18 cellular contexts compared by ENCODE assay signal in genomic region chr3:52483081-52483480, GRCh38. TPM values are rescaled to one million over a fixed set of nuclear protein-coding genes. Genes with fewer than 3 reads are reported as not detected.
DNase-seq lines count a peak whose midpoint lies in the region; FAIRE-seq and TF ChIP-seq lines count a peak whose summit lies in the region.
"Had no signal": no experiment of that assay in that cellular context is flagged by ENCODE, and none has a peak within 500 bp of the region (broad histone marks: within the 10 kb centered on the region; RNA-seq: fewer than 3 reads in every experiment).

No MANE protein-coding gene starts in this region.

- peaks cover 41% of the 10 kb centered on the region for H3K4me1 Mint-ChIP-seq in glutamatergic neuron (ENCODE audit: low read depth, unreplicated experiment)
- H3K4me1 Mint-ChIP-seq: H9 had no signal

- H3K9me3 ChIP-seq in adrenal gland (replicated peaks in 1 of 3): no peaks in the 10 kb centered on the region
- H3K9me3 ChIP-seq in Karpas-422 (ENCODE audit: low read length): no peaks in the 10 kb centered on the region
- H3K9me3 ChIP-seq: stomach had no signal

- H3K27me3 ChIP-seq in adrenal gland (no peaks in the 10 kb centered on the region), rectal smooth muscle tissue (ENCODE audit: control insufficient read depth, insufficient read depth, low read length) (no peaks in the 10 kb centered on the region), Karpas-422 (ENCODE audit: low read length) (no peaks in the 10 kb centered on the region)
- H3K27me3 ChIP-seq: stomach had no signal

- no peak overlapping the region for H3K4me2 ChIP-seq in Karpas-422 (ENCODE audit: low read depth, low read length, poor library complexity, severe bottlenecking)

- 79 to 91% (median 88%) methylated on average over 7 to 14 of the region's 14 CpGs for WGBS in adrenal gland, 4 donors

- intact Hi-C loops in adrenal gland (cut with DNase I): no loop called here

- H3K4me1 ChIP-seq in adrenal gland (replicated peaks in 1 of 2): peaks cover 31 to 66% of the 10 kb centered on the region in 2 donors
- H3K4me1 ChIP-seq in rectal smooth muscle tissue (ENCODE audit: control insufficient read depth, insufficient read depth, low read length): peaks cover 6% of the 10 kb centered on the region
- no peaks in the 10 kb centered on the region for H3K4me1 ChIP-seq in Karpas-422 (ENCODE audit: low read length)

- TF ChIP-seq POLR2A in GM12892 (IDR thresholded peaks at IDR 0.05; ENCODE audit: low read depth, low read length) (0 out of 2 replicates have a peak, but pooled peaks have one; percentile 33), adrenal gland (IDR thresholded peaks at IDR 0.05) (no peak)

- TF ChIP-seq CTCF in adrenal gland (IDR thresholded peaks at IDR 0.05): peak in 1 of 6 experiments; percentile 3
- TF ChIP-seq CTCF in glutamatergic neuron (IDR thresholded peaks at IDR 0.05; ENCODE audit: partially characterized antibody, unreplicated experiment): no peak

- H3K4me3 ChIP-seq in adrenal gland (no peak overlapping the region), rectal smooth muscle tissue (ENCODE audit: low read length) (no peak overlapping the region), Karpas-422 (ENCODE audit: low read length) (no peak overlapping the region)
- H3K4me3 ChIP-seq: stomach had no signal

- peak overlapping the region; percentile 64 for H3K27ac Mint-ChIP-seq in glutamatergic neuron (ENCODE audit: unreplicated experiment)
- H3K27ac Mint-ChIP-seq: natural killer cell treated with Interleukin-12 subunit alpha and Interleukin-12 subunit beta and Interleukin-15 and Interleukin-18, amount 100 ng/mL, for 72 hours had no signal

- no peaks in the 10 kb centered on the region for H4K20me1 ChIP-seq in Karpas-422 (ENCODE audit: insufficient read depth, low read depth, low read length)

- peak overlapping the region; percentile 19 to 94 (median 78) for H3K27ac ChIP-seq in adrenal gland
- peak overlapping the region; percentile 69 for H3K27ac ChIP-seq in rectal smooth muscle tissue (ENCODE audit: low read depth, low read length)
- no peak overlapping the region for H3K27ac ChIP-seq in Karpas-422 (ENCODE audit: low read length)

- H3K9ac ChIP-seq in rectal smooth muscle tissue (ENCODE audit: low read length): no peak overlapping the region
- no peak overlapping the region for H3K9ac ChIP-seq in Karpas-422 (ENCODE audit: low read length)

- H3K79me2 ChIP-seq in Karpas-422 (ENCODE audit: low read length): no peaks in the 10 kb centered on the region

- H3K9me3 Mint-ChIP-seq in glutamatergic neuron (ENCODE audit: unreplicated experiment): peaks cover 29% of the 10 kb centered on the region
- H3K9me3 Mint-ChIP-seq: H9; natural killer cell treated with Interleukin-12 subunit alpha and Interleukin-12 subunit beta and Interleukin-15 and Interleukin-18, amount 100 ng/mL, for 72 hours had no signal

- peak overlapping the region; percentile 25 for H3K4me3 Mint-ChIP-seq in glutamatergic neuron (ENCODE audit: unreplicated experiment)
- H3K4me3 Mint-ChIP-seq: H9; natural killer cell treated with Interleukin-12 subunit alpha and Interleukin-12 subunit beta and Interleukin-15 and Interleukin-18, amount 100 ng/mL, for 72 hours had no signal

- no peak overlapping the region for H2AFZ ChIP-seq in Karpas-422 (ENCODE audit: low read length)

- H3K36me3 ChIP-seq in adrenal gland (replicated peaks in 1 of 2) (peaks cover 0 to 75% of the 10 kb centered on the region in 2 donors), rectal smooth muscle tissue (ENCODE audit: control insufficient read depth, insufficient read depth, low read length) (peaks cover 50% of the 10 kb centered on the region), Karpas-422 (ENCODE audit: insufficient read depth, low read length) (no peaks in the 10 kb centered on the region)

- peaks cover 11% of the 10 kb centered on the region for H3K36me3 Mint-ChIP-seq in glutamatergic neuron (ENCODE audit: unreplicated experiment)
- H3K36me3 Mint-ChIP-seq: natural killer cell treated with Interleukin-12 subunit alpha and Interleukin-12 subunit beta and Interleukin-15 and Interleukin-18, amount 100 ng/mL, for 72 hours had no signal

- DNase-seq in GM12892 (ENCODE audit: insufficient read length) (no peak), adrenal gland (no peak), glutamatergic neuron (no peak), Karpas-422 (no peak), NCI-H1694 treated with DMSO at 0.1 percent for 48 hours (lab: John Stamatoyannopoulos, UW) (no peak), mesenteric fat pad (ENCODE audit: low spot score) (no peak), foreskin melanocyte (no peak)
- DNase-seq: activated CD4-positive, alpha-beta T cell treated with anti-CD3 and anti-CD28 coated beads, Interleukin-2, amount 50 U/mL, for 1 hour; Calu3; H9; left colon; NCI-H2081; NCI-H774; SHP77; stomach had no signal

- no peaks in the 10 kb centered on the region for H3K9me2 ChIP-seq in Karpas-422 (replicated peaks; ENCODE audit: insufficient read depth, low read length)

- peaks cover 17% of the 10 kb centered on the region for H3K27me3 Mint-ChIP-seq in glutamatergic neuron (ENCODE audit: unreplicated experiment)
- H3K27me3 Mint-ChIP-seq: natural killer cell treated with Interleukin-12 subunit alpha and Interleukin-12 subunit beta and Interleukin-15 and Interleukin-18, amount 100 ng/mL, for 72 hours had no signal

- no peak for FAIRE-seq in GM12892 (lab: Jason Lieb, UNC)

RNA-seq across cellular contexts. Expression of gene STAB1, which starts 12.1 kb away (rescaled TPM):
- not detected for polyA plus RNA-seq in GM12892 (2012; ENCODE audit: missing spikeins)
- total RNA-seq in adrenal gland: 100 to 1,000 TPM; 210 to 650 (median 466) TPM
- 1,000 to 10,000 TPM in 1 of 3 donors, 100 to 1,000 TPM in 1, 10 to 100 TPM in 1; 33.9 to 1,593 (median 996) TPM for polyA plus RNA-seq in adrenal gland
- 6.3 TPM for total RNA-seq in glutamatergic neuron (ENCODE audit: unreplicated experiment)
- total RNA-seq in Karpas-422 (2014; rRNA removed; shearing (Covaris generic); ENCODE audit: low replicate concordance): not detected in 2 replicates
- 557 TPM for total RNA-seq in mesenteric fat pad
- total RNA-seq: M059J had no signal

RNA-seq across cellular contexts. Expression of gene NISCH, which starts 27.7 kb away (rescaled TPM):
- polyA plus RNA-seq in GM12892 (2012; ENCODE audit: missing spikeins): 19.2 TPM
- 100 to 1,000 TPM in 5 of 8 donors, 10 to 100 TPM in 3; 69.5 to 145 (median 113) TPM for total RNA-seq in adrenal gland
- polyA plus RNA-seq in adrenal gland: 100 to 1,000 TPM in 1 of 3 donors, 10 to 100 TPM in 2; 39.4 to 186 (median 93.5) TPM
- total RNA-seq in glutamatergic neuron (ENCODE audit: unreplicated experiment): 280 TPM
- 44.2 and 70.1 TPM in 2 replicates for total RNA-seq in Karpas-422 (2014; rRNA removed; shearing (Covaris generic); ENCODE audit: low replicate concordance)
- total RNA-seq in mesenteric fat pad: 71.6 TPM

RNA-seq across cellular contexts. Expression of gene TNNC1, which starts 29.2 kb away (rescaled TPM):
- 1.7 TPM for polyA plus RNA-seq in GM12892 (2012; ENCODE audit: missing spikeins)
- total RNA-seq in adrenal gland (10 to 100 TPM in 3 of 8 donors, 1 to 10 TPM in 5; 1.1 to 42.0 (median 6.3) TPM), glutamatergic neuron (ENCODE audit: unreplicated experiment) (2.7 TPM), mesenteric fat pad (not detected)
- 10 to 100 TPM in 2 of 3 donors, 1 to 10 TPM in 1; 4.2 to 32.7 (median 26.7) TPM for polyA plus RNA-seq in adrenal gland
- total RNA-seq in Karpas-422 (2014; rRNA removed; shearing (Covaris generic); ENCODE audit: low replicate concordance): 0.65 TPM in 1 of 2 replicates, not detected in the other
- total RNA-seq: M059J; natural killer cell treated with Interleukin-12 subunit alpha and Interleukin-12 subunit beta and Interleukin-15 and Interleukin-18, amount 100 ng/mL, for 72 hours had no signal

RNA-seq across cellular contexts. Expression of gene SEMA3G, which starts 38.2 kb away (rescaled TPM):
- not detected for polyA plus RNA-seq in GM12892 (2012; ENCODE audit: missing spikeins)
- 1 to 10 TPM; 1.9 to 6.8 (median 3.1) TPM for total RNA-seq in adrenal gland
- polyA plus RNA-seq in adrenal gland: 1 to 10 TPM in 2 of 3 donors, under 1 TPM in 1; 0.81 to 6.4 (median 1.9) TPM
- 0.59 TPM for total RNA-seq in glutamatergic neuron (ENCODE audit: unreplicated experiment)
- total RNA-seq in Karpas-422 (2014; rRNA removed; shearing (Covaris generic); ENCODE audit: low replicate concordance): 0.11 TPM in 1 of 2 replicates, not detected in the other
- total RNA-seq in mesenteric fat pad: 144 TPM

RNA-seq across cellular contexts. Expression of gene NT5DC2, which starts 50.6 kb away (rescaled TPM):
- polyA plus RNA-seq in GM12892 (2012; ENCODE audit: missing spikeins): 54.2 TPM
- total RNA-seq in adrenal gland (100 to 1,000 TPM in 3 of 8 donors, 10 to 100 TPM in 5; 50.8 to 180 (median 78.7) TPM), glutamatergic neuron (ENCODE audit: unreplicated experiment) (308 TPM), mesenteric fat pad (38.5 TPM)
- 100 to 1,000 TPM in 2 of 3 donors, 10 to 100 TPM in 1; 91.9 to 384 (median 176) TPM for polyA plus RNA-seq in adrenal gland
- total RNA-seq in Karpas-422 (2014; rRNA removed; shearing (Covaris generic); ENCODE audit: low replicate concordance): 46.5 and 47.8 TPM in 2 replicates

Comparison
In these comparisons a context has a peak if more than half of its experiments do, and no peak if none do; other contexts are left out.
1. RNA of gene STAB1, which starts 12.1 kb away (total RNA-seq): 557 TPM in mesenteric fat pad (single experiment) and 210 to 650 TPM in adrenal gland; 6.3 TPM in glutamatergic neuron (single experiment) and not detected in Karpas-422; every median in the first group is over 10 times any median in the second.